Comparison of ENCODE assay signal across 21 cellular contexts in genomic region chr6:143286280-143286795, GRCh38.
A peak's percentile ranks its signal among the peaks of the same experiment; 100 is the strongest.
DNase-seq lines count a peak whose midpoint lies in the region; ATAC-seq and TF ChIP-seq lines count a peak whose summit lies in the region.
"Had no signal": no experiment of that assay in that cellular context is flagged by ENCODE, and none has a peak within 500 bp of the region (broad histone marks: within the 10 kb centered on the region; RNA-seq: fewer than 3 reads in every experiment).

No MANE protein-coding gene starts in this region.

- H3K4me2 ChIP-seq in fibroblast of lung (ENCODE audit: extremely low read depth, insufficient read depth, low read length), result no peak overlapping the region

- WGBS in prostate gland, result 22% methylated on average over 5 of the region's 5 CpGs

- H3K27me3 Mint-ChIP-seq in activated naive CD8-positive, alpha-beta T cell treated with anti-CD3 and anti-CD28 coated beads for 36 hours, result no peaks in the 10 kb centered on the region
- H3K27me3 Mint-ChIP-seq: activated naive CD4-positive, alpha-beta T cell treated with anti-CD3 and anti-CD28 coated beads, Interleukin-2, amount 10 ng/mL, durations not matched to agents 7 days and 5 days; stimulated activated naive CD8-positive, alpha-beta T cell treated with anti-CD3 and anti-CD28 coated beads, Interleukin-15, Interleukin-2, amounts not matched to agents 100 ng/mL and 50 ng/mL, for 24 hours; T-cell had no signal

- H3K27ac ChIP-seq in fibroblast of lung (ENCODE audit: insufficient read depth, low read length) (no peak overlapping the region), prostate gland (no peak overlapping the region)
- H3K27ac ChIP-seq: C4-2B, Peyer's patch had no signal

- TF ChIP-seq POLR2A in prostate gland (IDR thresholded peaks at IDR 0.05), result no peak

- H3K4me3 Mint-ChIP-seq in activated naive CD8-positive, alpha-beta T cell treated with anti-CD3 and anti-CD28 coated beads for 36 hours, result no peak overlapping the region
- H3K4me3 Mint-ChIP-seq: activated naive CD4-positive, alpha-beta T cell treated with anti-CD3 and anti-CD28 coated beads, Interleukin-2, amount 10 ng/mL, durations not matched to agents 7 days and 5 days; stimulated activated naive CD8-positive, alpha-beta T cell treated with anti-CD3 and anti-CD28 coated beads, Interleukin-15, Interleukin-2, amounts not matched to agents 100 ng/mL and 50 ng/mL, for 24 hours; T-cell had no signal

- H3K79me2 ChIP-seq in fibroblast of lung (ENCODE audit: control insufficient read depth, insufficient read depth, low read length), result no peaks in the 10 kb centered on the region

- in situ Hi-C loops in astrocyte of the cerebellum (cut with HindIII; ENCODE audit: low sequenced_read_pairs), result no loop called here

- H2AFZ ChIP-seq in fibroblast of lung (ENCODE audit: low read length), result no peak overlapping the region

- no peak for TF ChIP-seq CTCF in LNCaP clone FGC (IDR thresholded peaks at IDR 0.05; ENCODE audit: control insufficient read depth, extremely low read depth, insufficient read depth)
- no peak for TF ChIP-seq CTCF in astrocyte of the cerebellum (IDR thresholded peaks at IDR 0.05; ENCODE audit: low read depth, low read length, missing control alignments)
- TF ChIP-seq CTCF in fibroblast of lung (conservative IDR thresholded peaks at IDR 0.05 in 1 of 2, IDR thresholded peaks at IDR 0.05 in 1 of 2; ENCODE audit: low read depth in 1 of 2, low read length in 2 of 2), result no peak
- no peak for TF ChIP-seq CTCF in prostate gland (IDR thresholded peaks at IDR 0.05)

- peaks cover 2% of the 10 kb centered on the region for H3K36me3 Mint-ChIP-seq in activated naive CD8-positive, alpha-beta T cell treated with anti-CD3 and anti-CD28 coated beads for 36 hours
- H3K36me3 Mint-ChIP-seq: activated naive CD4-positive, alpha-beta T cell treated with anti-CD3 and anti-CD28 coated beads, Interleukin-2, amount 10 ng/mL, durations not matched to agents 7 days and 5 days had no signal

- H3K4me1 ChIP-seq in fibroblast of lung (ENCODE audit: control insufficient read depth, extremely low read depth, insufficient read depth, low read length) (peaks cover 2% of the 10 kb centered on the region), prostate gland (replicated peaks) (no peaks in the 10 kb centered on the region)
- H3K4me1 ChIP-seq: Peyer's patch had no signal

- no peaks in the 10 kb centered on the region for H3K9me3 Mint-ChIP-seq in activated naive CD8-positive, alpha-beta T cell treated with anti-CD3 and anti-CD28 coated beads for 36 hours
- H3K9me3 Mint-ChIP-seq: activated naive CD4-positive, alpha-beta T cell treated with anti-CD3 and anti-CD28 coated beads, Interleukin-2, amount 10 ng/mL, durations not matched to agents 7 days and 5 days; stimulated activated naive CD8-positive, alpha-beta T cell treated with anti-CD3 and anti-CD28 coated beads, Interleukin-15, Interleukin-2, amounts not matched to agents 100 ng/mL and 50 ng/mL, for 24 hours; T-cell had no signal

- H3K9me3 ChIP-seq in fibroblast of lung (ENCODE audit: control insufficient read depth, insufficient read depth, low read depth, low read length), result no peaks in the 10 kb centered on the region
- no peaks in the 10 kb centered on the region for H3K9me3 ChIP-seq in prostate gland
- H3K9me3 ChIP-seq: Peyer's patch had no signal

- H3K36me3 ChIP-seq in fibroblast of lung (ENCODE audit: control insufficient read depth, insufficient read depth, low read length) (no peaks in the 10 kb centered on the region), prostate gland (no peaks in the 10 kb centered on the region)
- H3K36me3 ChIP-seq: Peyer's patch had no signal

- no peaks in the 10 kb centered on the region for H3K27me3 ChIP-seq in fibroblast of lung (ENCODE audit: control insufficient read depth, insufficient read depth, low read length)
- no peaks in the 10 kb centered on the region for H3K27me3 ChIP-seq in prostate gland (replicated peaks; ENCODE audit: insufficient read depth)
- H3K27me3 ChIP-seq: Peyer's patch had no signal

- DNase-seq in LNCaP clone FGC (ENCODE audit: low read depth) (peak; percentile 38), astrocyte of the cerebellum (ENCODE audit: low read depth) (peak; percentile 73), fibroblast of lung (ENCODE audit: low read depth in 2 of 2) (peak; percentile 36 to 85), prostate gland (ENCODE audit: low spot score) (peak; percentile 16), HCEC 1CT (no peak)
- DNase-seq in activated naive CD8-positive, alpha-beta T cell treated with anti-CD3 and anti-CD28 coated beads for 36 hours, result no peak
- DNase-seq: activated CD8-positive, alpha-beta memory T cell treated with anti-CD3 and anti-CD28 coated beads, Interleukin-2, amount 50 U/mL, for 48 hours; activated naive CD4-positive, alpha-beta T cell treated with anti-CD3 and anti-CD28 coated beads, Interleukin-2, amount 10 ng/mL, durations not matched to agents 7 days and 5 days; DND-41; GOT3; mesendoderm; MM.1S; NCI-H2029 treated with DMSO at 0.1 percent for 48 hours; NCI-H748 treated with DMSO at 0.1 percent for 48 hours; Peyer's patch; T-cell had no signal

- H4K20me1 ChIP-seq in fibroblast of lung (ENCODE audit: control insufficient read depth, extremely low read depth, insufficient read depth, low read length), result no peaks in the 10 kb centered on the region

- no peak overlapping the region for H3K9ac ChIP-seq in fibroblast of lung (ENCODE audit: insufficient read depth, low read length)

- ATAC-seq in HG02840 (IDR thresholded peaks at IDR 0.05; ENCODE audit: low FRiP score, unreplicated experiment) (no peak), GM18907 (IDR thresholded peaks at IDR 0.05; ENCODE audit: unreplicated experiment) (no peak)
- ATAC-seq: activated CD4-positive, CD25-positive, alpha-beta regulatory T cell treated with anti-CD3 and anti-CD28 coated beads, Interleukin-2, amount 50 U/mL, for 24 hours; T-cell had no signal

- H3K4me1 Mint-ChIP-seq in activated naive CD8-positive, alpha-beta T cell treated with anti-CD3 and anti-CD28 coated beads for 36 hours, result no peaks in the 10 kb centered on the region
- H3K4me1 Mint-ChIP-seq: activated naive CD4-positive, alpha-beta T cell treated with anti-CD3 and anti-CD28 coated beads, Interleukin-2, amount 10 ng/mL, durations not matched to agents 7 days and 5 days; T-cell had no signal

- H3K27ac Mint-ChIP-seq in activated naive CD8-positive, alpha-beta T cell treated with anti-CD3 and anti-CD28 coated beads for 36 hours, result no peak overlapping the region
- H3K27ac Mint-ChIP-seq: activated naive CD4-positive, alpha-beta T cell treated with anti-CD3 and anti-CD28 coated beads, Interleukin-2, amount 10 ng/mL, durations not matched to agents 7 days and 5 days; stimulated activated naive CD8-positive, alpha-beta T cell treated with anti-CD3 and anti-CD28 coated beads, Interleukin-15, Interleukin-2, amounts not matched to agents 100 ng/mL and 50 ng/mL, for 24 hours; T-cell had no signal

- H3K4me3 ChIP-seq in LNCaP clone FGC (ENCODE audit: low read depth, low read length), result no peak overlapping the region
- no peak overlapping the region for H3K4me3 ChIP-seq in astrocyte of the cerebellum (ENCODE audit: low read depth, low read length)
- no peak overlapping the region for H3K4me3 ChIP-seq in fibroblast of lung (replicated peaks in 1 of 4; ENCODE audit: control extremely low read depth in 1 of 4, insufficient read depth in 1 of 4, low read depth in 3 of 4, low read length in 4 of 4)
- no peak overlapping the region for H3K4me3 ChIP-seq in prostate gland
- H3K4me3 ChIP-seq: Peyer's patch had no signal

- intact Hi-C loops in prostate gland (cut with DNase I), result no loop called here

Comparison
In these comparisons a context has a peak if more than half of its experiments do, and no peak if none do; other contexts are left out.
1. DNase-seq: peak in LNCaP clone FGC (single experiment), astrocyte of the cerebellum (single experiment), fibroblast of lung (2 of 2) and prostate gland (single experiment); none in HCEC 1CT (single experiment) and activated naive CD8-positive, alpha-beta T cell treated with anti-CD3 and anti-CD28 coated beads for 36 hours (single experiment).